ENCODE assay signal across 10 cellular contexts in the genomic region with DNA sequence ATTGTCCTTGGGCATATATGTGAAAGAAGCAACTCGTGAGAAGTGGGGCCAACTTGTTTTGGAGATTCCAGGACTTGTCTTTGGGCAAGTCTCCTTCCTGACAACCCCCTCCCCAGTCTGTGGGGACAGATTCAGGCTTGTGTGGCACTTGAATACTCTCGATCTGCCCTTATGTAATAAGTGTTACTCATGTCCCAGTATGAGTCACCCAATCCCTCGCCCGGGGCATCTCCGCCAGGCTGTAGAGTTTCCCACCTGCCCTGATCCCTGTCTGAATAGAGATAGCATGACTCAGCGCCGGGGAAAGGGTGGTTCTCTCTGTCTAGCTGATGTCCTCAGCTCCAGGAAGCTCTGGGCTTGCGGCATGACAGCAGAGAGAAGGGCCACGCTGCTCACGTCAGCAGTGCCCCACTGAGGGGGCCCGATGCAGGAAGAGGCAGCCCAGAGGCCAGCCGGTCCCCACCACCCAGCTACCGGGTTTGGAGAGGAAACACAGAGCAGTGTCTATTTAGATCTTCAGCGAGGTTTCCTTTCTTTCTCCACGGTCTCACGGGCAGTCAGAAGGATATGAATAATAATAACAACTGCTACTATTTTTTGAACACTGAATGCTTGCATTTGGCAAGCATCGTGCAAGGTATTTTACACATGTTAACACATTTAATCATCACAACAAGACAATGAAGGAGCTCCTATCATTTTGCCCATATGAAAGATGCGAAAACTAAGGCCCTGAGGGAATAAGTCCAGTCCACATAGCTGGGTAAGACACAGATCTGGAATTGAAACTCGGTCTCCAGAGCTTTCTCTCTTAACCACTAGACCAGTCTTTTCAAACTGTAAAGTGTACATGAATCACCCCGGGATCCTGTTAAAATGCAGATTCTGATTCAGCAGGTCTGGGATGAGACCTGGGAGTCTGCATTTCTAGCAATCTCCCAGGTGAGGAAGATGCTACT.
DNase-seq lines count a peak whose midpoint lies in the region; ATAC-seq, FAIRE-seq and TF ChIP-seq lines count a peak whose summit lies in the region.
"Had no signal": no experiment of that assay in that cellular context is flagged by ENCODE, and none has a peak within 500 bp of the region (broad histone marks: within the 10 kb centered on the region; RNA-seq: fewer than 3 reads in every experiment).

No MANE protein-coding gene starts in this region.

- H3K36me3 ChIP-seq in BE2C (no peaks in the 10 kb centered on the region), MM.1S (replicated peaks; ENCODE audit: insufficient read depth, low read length) (no peaks in the 10 kb centered on the region), endothelial cell of umbilical vein (ENCODE audit: control insufficient read depth in 2 of 2, extremely low read depth in 1 of 2, insufficient read depth in 2 of 2, low read length in 2 of 2) (no peaks in the 10 kb centered on the region), testis (ENCODE audit: low read depth, missing control alignments) (no peaks in the 10 kb centered on the region)

- peak overlapping the region; percentile 58 for H3K27ac Mint-ChIP-seq in neural crest cell (ENCODE audit: unreplicated experiment)
- H3K27ac Mint-ChIP-seq: nephron had no signal

- TSS peak; percentile 80 for BruUV-seq in endothelial cell of umbilical vein (replicated peaks; lab: Mats Ljungman, UMichigan)

- peak overlapping the region; percentile 7; the same call in 1 of the 2 replicates for H3K27ac ChIP-seq in MM.1S (ENCODE audit: low read length)
- peak overlapping the region; percentile 25 for H3K27ac ChIP-seq in endothelial cell of umbilical vein (ENCODE audit: insufficient read depth, low read depth, low read length)
- no peak overlapping the region for H3K27ac ChIP-seq in testis

- H3K79me2 ChIP-seq in MM.1S (ENCODE audit: low read length) (no peaks in the 10 kb centered on the region), endothelial cell of umbilical vein (ENCODE audit: control insufficient read depth, insufficient read depth, low read length) (no peaks in the 10 kb centered on the region)

- peaks cover 6% of the 10 kb centered on the region for H3K9me3 Mint-ChIP-seq in neural crest cell

- no peaks in the 10 kb centered on the region for H3K9me1 ChIP-seq in endothelial cell of umbilical vein (replicated peaks; ENCODE audit: control insufficient read depth, extremely low read depth, insufficient read depth, low read length)

- intact Hi-C loops in endothelial cell of umbilical vein (cut with micrococcal nuclease) = loop anchor here (2.0 kb wide), 1 partner anchor 170 kb away; no protein-coding TSS in a partner anchor
- intact Hi-C loops in testis (cut with DNase I; ENCODE audit: low total_unique reads) = no loop called here

- no peaks in the 10 kb centered on the region for H3K27me3 Mint-ChIP-seq in neural crest cell (ENCODE audit: low read depth)

- H2AFZ ChIP-seq in MM.1S (ENCODE audit: low read length) (0 out of 2 replicates have a peak overlapping the region, but pooled peaks have one; percentile 27), endothelial cell of umbilical vein (ENCODE audit: low read depth, low read length) (peak overlapping the region; percentile 14)

- H3K4me3 ChIP-seq in BE2C (ENCODE audit: low read depth, low read length) = no peak overlapping the region
- H3K4me3 ChIP-seq in MM.1S (ENCODE audit: low read length) = 0 out of 2 replicates have a peak overlapping the region, but pooled peaks have one; percentile 9
- H3K4me3 ChIP-seq in endothelial cell of umbilical vein (replicated peaks in 1 of 3; ENCODE audit: insufficient read depth in 1 of 3, low read depth in 1 of 3, low read length in 3 of 3) = no peak overlapping the region
- H3K4me3 ChIP-seq in testis = no peak overlapping the region

- CTCF ChIA-PET in endothelial cell of umbilical vein (lab: Charles Lee) = interaction anchor here (0.5 to 1.0 kb wide), 3 partner anchors 9 to 350 kb away, joined by 3 read pairs; no protein-coding TSS in a partner anchor

- TF ChIP-seq POLR2A in endothelial cell of umbilical vein (IDR thresholded peaks at IDR 0.05; ENCODE audit: low read depth, low read length) = no peak
- no peak for TF ChIP-seq POLR2A in testis (IDR thresholded peaks at IDR 0.05)

- 80 to 84% methylated on average over 10 to 20 of the region's 20 CpGs for WGBS in testis, 2 donors

- H3K36me3 Mint-ChIP-seq in neural crest cell (ENCODE audit: low read depth) = no peaks in the 10 kb centered on the region

- peak overlapping the region; percentile 28 for H3K4me3 Mint-ChIP-seq in neural crest cell
- H3K4me3 Mint-ChIP-seq: nephron had no signal

- no peaks in the 10 kb centered on the region for H3K9me3 ChIP-seq in BE2C
- H3K9me3 ChIP-seq in MM.1S (replicated peaks; ENCODE audit: insufficient read depth, low read length) = no peaks in the 10 kb centered on the region
- H3K9me3 ChIP-seq in endothelial cell of umbilical vein (replicated peaks; ENCODE audit: control insufficient read depth, insufficient read depth, low read length) = no peaks in the 10 kb centered on the region
- no peaks in the 10 kb centered on the region for H3K9me3 ChIP-seq in testis

- ATAC-seq in GM21529 (IDR thresholded peaks at IDR 0.05; ENCODE audit: unreplicated experiment) = peak; percentile 84
- ATAC-seq: HCT116 had no signal

- POLR2A ChIA-PET in endothelial cell of umbilical vein (lab: Charles Lee) = no interaction called here

- peak; percentile 6 for DNase-seq in BE2C
- DNase-seq in MM.1S = no peak
- peak; percentile 48 to 62 for DNase-seq in activated CD4-positive, alpha-beta T cell treated with anti-CD3 and anti-CD28 coated beads, Interleukin-2, amount 50 U/mL, for 4 hours
- peak; percentile 71 for DNase-seq in endothelial cell of umbilical vein (ENCODE audit: low read depth, low spot score)
- DNase-seq in neural crest cell (ENCODE audit: low read depth, low spot score) = peak; percentile 12
- peak; percentile 26 for DNase-seq in testis
- DNase-seq in D341Med (ENCODE audit: low spot score) = no peak

- no peaks in the 10 kb centered on the region for H3F3A ChIP-seq in MM.1S (ENCODE audit: insufficient read depth, low read length)

- H4K20me1 ChIP-seq in MM.1S (ENCODE audit: insufficient read depth, low read length) = no peaks in the 10 kb centered on the region
- H4K20me1 ChIP-seq in endothelial cell of umbilical vein (replicated peaks; ENCODE audit: control insufficient read depth, extremely low read depth, insufficient read depth, low read length) = no peaks in the 10 kb centered on the region

- H3K4me1 ChIP-seq in BE2C = no peaks in the 10 kb centered on the region
- 0 out of 2 replicates have a peak, but pooled peaks cover 4% of the 10 kb centered on the region for H3K4me1 ChIP-seq in MM.1S (ENCODE audit: low read length)
- H3K4me1 ChIP-seq in endothelial cell of umbilical vein (ENCODE audit: control insufficient read depth, extremely low read depth, insufficient read depth, low read length) = peaks cover 13% of the 10 kb centered on the region
- H3K4me1 ChIP-seq in testis = peaks cover 4% of the 10 kb centered on the region

- FAIRE-seq in endothelial cell of umbilical vein (lab: Jason Lieb, UNC) = no peak

- H3K9me2 ChIP-seq in MM.1S (replicated peaks; ENCODE audit: insufficient read depth, low read length) = no peaks in the 10 kb centered on the region

- dilution Hi-C loops in endothelial cell of umbilical vein (cut with MboI; ENCODE audit: extremely low pct_ligation_motif_present, low sequenced_read_pairs) = no loop called here

- H3K9ac ChIP-seq in MM.1S (ENCODE audit: low read length) = peak overlapping the region; percentile 2; the same call in 1 of the 2 replicates
- no peak overlapping the region for H3K9ac ChIP-seq in endothelial cell of umbilical vein (replicated peaks; ENCODE audit: extremely low read depth, insufficient read depth, low read length)

- TF ChIP-seq CTCF in BE2C (IDR thresholded peaks at IDR 0.05; ENCODE audit: low read depth, low read length) (no peak), MM.1S (IDR thresholded peaks at IDR 0.05; ENCODE audit: low read length) (no peak), endothelial cell of umbilical vein (IDR thresholded peaks at IDR 0.05; ENCODE audit: extremely low read depth in 1 of 2, insufficient read depth in 1 of 2, low read depth in 1 of 2, low read length in 2 of 2) (no peak), neural crest cell (conservative IDR thresholded peaks at IDR 0.05) (no peak), testis (IDR thresholded peaks at IDR 0.05) (no peak)

- H3K4me1 Mint-ChIP-seq in neural crest cell = peaks cover 27% of the 10 kb centered on the region
- H3K4me1 Mint-ChIP-seq: nephron had no signal

- peak overlapping the region; percentile 54; the same call in 1 of the 2 replicates for H3K4me2 ChIP-seq in MM.1S (ENCODE audit: low read depth, low read length)
- H3K4me2 ChIP-seq in endothelial cell of umbilical vein (ENCODE audit: insufficient read depth, low read length) = peak overlapping the region; percentile 12

- H3K27me3 ChIP-seq in BE2C (no peaks in the 10 kb centered on the region), MM.1S (replicated peaks; ENCODE audit: insufficient read depth, low read length) (no peaks in the 10 kb centered on the region), endothelial cell of umbilical vein (ENCODE audit: control insufficient read depth in 2 of 2, insufficient read depth in 2 of 2, low read length in 2 of 2) (no peaks in the 10 kb centered on the region), testis (no peaks in the 10 kb centered on the region)

TF ChIP-seq in endothelial cell of umbilical vein, 7 proteins besides CTCF, POLR2A, EP300 and RAD21:
- TF ChIP-seq, protein P1, sequence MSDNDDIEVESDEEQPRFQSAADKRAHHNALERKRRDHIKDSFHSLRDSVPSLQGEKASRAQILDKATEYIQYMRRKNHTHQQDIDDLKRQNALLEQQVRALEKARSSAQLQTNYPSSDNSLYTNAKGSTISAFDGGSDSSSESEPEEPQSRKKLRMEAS (IDR thresholded peaks at IDR 0.05; ENCODE audit: insufficient read depth, insufficient read length) = no peak
- TF ChIP-seq GATA2 (IDR thresholded peaks at IDR 0.05; ENCODE audit: insufficient read depth, insufficient read length, low read depth, low read length) (peak; percentile 60), FOS (IDR thresholded peaks at IDR 0.05; ENCODE audit: borderline replicate concordance, insufficient read depth, low read length) (peak; percentile 99), MYC (IDR thresholded peaks at IDR 0.05; ENCODE audit: low read depth, low read length) (no peak), EZH2 (IDR thresholded peaks at IDR 0.05; ENCODE audit: borderline replicate concordance, low read depth, low read length, severe bottlenecking) (no peak), POLR2AphosphoS5 (IDR thresholded peaks at IDR 0.05; ENCODE audit: insufficient read depth, low read depth, low read length) (peak; percentile 52), JUN (IDR thresholded peaks at IDR 0.05; ENCODE audit: borderline replicate concordance, insufficient read depth, insufficient read length, low read depth) (no peak)

Comparison
In these comparisons a context has a peak if more than half of its experiments do, and no peak if none do; other contexts are left out.
1. DNase-seq: peak in BE2C (single experiment), activated CD4-positive, alpha-beta T cell treated with anti-CD3 and anti-CD28 coated beads, Interleukin-2, amount 50 U/mL, for 4 hours (2 of 2), endothelial cell of umbilical vein (single experiment), neural crest cell (single experiment) and testis (single experiment); none in MM.1S (single experiment) and D341Med (single experiment).
2. H3K27ac ChIP-seq: peak in MM.1S (single experiment) and endothelial cell of umbilical vein (single experiment); none in testis (0 of 2).